In the genomic region with DNA sequence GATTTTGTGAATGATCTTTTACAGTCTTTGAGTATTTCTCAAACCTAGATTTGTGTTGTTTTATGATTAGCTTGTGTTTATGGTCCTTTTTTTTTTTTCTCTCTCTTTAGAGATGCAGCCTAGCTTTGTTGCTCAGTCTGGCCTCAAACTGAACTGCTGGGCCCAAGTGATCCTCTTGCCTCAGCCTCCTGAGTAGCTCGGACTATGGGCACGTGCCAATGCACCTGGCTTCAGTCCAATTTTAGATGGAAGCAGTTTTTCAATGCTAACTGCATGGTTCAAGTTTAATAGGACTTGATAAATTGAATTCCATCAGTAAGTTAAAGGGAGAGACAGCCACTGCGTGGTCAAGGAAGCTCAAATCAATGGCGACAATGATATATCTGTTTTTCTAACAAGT, we compare ENCODE assay signal across 3 cellular contexts.
TF ChIP-seq lines count a peak whose summit lies in the region.

No MANE protein-coding gene starts in this region.

TF ChIP-seq in A549, 52 proteins besides CTCF, POLR2A, EP300 and RAD21:
- TF ChIP-seq, protein P1, sequence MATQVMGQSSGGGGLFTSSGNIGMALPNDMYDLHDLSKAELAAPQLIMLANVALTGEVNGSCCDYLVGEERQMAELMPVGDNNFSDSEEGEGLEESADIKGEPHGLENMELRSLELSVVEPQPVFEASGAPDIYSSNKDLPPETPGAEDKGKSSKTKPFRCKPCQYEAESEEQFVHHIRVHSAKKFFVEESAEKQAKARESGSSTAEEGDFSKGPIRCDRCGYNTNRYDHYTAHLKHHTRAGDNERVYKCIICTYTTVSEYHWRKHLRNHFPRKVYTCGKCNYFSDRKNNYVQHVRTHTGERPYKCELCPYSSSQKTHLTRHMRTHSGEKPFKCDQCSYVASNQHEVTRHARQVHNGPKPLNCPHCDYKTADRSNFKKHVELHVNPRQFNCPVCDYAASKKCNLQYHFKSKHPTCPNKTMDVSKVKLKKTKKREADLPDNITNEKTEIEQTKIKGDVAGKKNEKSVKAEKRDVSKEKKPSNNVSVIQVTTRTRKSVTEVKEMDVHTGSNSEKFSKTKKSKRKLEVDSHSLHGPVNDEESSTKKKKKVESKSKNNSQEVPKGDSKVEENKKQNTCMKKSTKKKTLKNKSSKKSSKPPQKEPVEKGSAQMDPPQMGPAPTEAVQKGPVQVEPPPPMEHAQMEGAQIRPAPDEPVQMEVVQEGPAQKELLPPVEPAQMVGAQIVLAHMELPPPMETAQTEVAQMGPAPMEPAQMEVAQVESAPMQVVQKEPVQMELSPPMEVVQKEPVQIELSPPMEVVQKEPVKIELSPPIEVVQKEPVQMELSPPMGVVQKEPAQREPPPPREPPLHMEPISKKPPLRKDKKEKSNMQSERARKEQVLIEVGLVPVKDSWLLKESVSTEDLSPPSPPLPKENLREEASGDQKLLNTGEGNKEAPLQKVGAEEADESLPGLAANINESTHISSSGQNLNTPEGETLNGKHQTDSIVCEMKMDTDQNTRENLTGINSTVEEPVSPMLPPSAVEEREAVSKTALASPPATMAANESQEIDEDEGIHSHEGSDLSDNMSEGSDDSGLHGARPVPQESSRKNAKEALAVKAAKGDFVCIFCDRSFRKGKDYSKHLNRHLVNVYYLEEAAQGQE (IDR thresholded peaks at IDR 0.05): no peak
- TF ChIP-seq MAFK (IDR thresholded peaks at IDR 0.05; ENCODE audit: partially characterized antibody): no peak
TF ChIP-seq in A549: peak in this region for 0.

TF ChIP-seq in GM23338, 12 proteins besides CTCF, POLR2A, EP300 and RAD21 (continues in another document):
- TF ChIP-seq STAT1 (IDR thresholded peaks at IDR 0.05; ENCODE audit: unreplicated experiment) (no peak), POLR2AphosphoS5 (IDR thresholded peaks at IDR 0.05; ENCODE audit: low read depth) (no peak), ZNF331 (CRISPR knock-in tag; IDR thresholded peaks at IDR 0.05; ENCODE audit: low read depth) (no peak)
- TF ChIP-seq, protein P2, sequence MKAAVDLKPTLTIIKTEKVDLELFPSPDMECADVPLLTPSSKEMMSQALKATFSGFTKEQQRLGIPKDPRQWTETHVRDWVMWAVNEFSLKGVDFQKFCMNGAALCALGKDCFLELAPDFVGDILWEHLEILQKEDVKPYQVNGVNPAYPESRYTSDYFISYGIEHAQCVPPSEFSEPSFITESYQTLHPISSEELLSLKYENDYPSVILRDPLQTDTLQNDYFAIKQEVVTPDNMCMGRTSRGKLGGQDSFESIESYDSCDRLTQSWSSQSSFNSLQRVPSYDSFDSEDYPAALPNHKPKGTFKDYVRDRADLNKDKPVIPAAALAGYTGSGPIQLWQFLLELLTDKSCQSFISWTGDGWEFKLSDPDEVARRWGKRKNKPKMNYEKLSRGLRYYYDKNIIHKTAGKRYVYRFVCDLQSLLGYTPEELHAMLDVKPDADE (IDR thresholded peaks at IDR 0.05): no peak
- TF ChIP-seq, protein P3, sequence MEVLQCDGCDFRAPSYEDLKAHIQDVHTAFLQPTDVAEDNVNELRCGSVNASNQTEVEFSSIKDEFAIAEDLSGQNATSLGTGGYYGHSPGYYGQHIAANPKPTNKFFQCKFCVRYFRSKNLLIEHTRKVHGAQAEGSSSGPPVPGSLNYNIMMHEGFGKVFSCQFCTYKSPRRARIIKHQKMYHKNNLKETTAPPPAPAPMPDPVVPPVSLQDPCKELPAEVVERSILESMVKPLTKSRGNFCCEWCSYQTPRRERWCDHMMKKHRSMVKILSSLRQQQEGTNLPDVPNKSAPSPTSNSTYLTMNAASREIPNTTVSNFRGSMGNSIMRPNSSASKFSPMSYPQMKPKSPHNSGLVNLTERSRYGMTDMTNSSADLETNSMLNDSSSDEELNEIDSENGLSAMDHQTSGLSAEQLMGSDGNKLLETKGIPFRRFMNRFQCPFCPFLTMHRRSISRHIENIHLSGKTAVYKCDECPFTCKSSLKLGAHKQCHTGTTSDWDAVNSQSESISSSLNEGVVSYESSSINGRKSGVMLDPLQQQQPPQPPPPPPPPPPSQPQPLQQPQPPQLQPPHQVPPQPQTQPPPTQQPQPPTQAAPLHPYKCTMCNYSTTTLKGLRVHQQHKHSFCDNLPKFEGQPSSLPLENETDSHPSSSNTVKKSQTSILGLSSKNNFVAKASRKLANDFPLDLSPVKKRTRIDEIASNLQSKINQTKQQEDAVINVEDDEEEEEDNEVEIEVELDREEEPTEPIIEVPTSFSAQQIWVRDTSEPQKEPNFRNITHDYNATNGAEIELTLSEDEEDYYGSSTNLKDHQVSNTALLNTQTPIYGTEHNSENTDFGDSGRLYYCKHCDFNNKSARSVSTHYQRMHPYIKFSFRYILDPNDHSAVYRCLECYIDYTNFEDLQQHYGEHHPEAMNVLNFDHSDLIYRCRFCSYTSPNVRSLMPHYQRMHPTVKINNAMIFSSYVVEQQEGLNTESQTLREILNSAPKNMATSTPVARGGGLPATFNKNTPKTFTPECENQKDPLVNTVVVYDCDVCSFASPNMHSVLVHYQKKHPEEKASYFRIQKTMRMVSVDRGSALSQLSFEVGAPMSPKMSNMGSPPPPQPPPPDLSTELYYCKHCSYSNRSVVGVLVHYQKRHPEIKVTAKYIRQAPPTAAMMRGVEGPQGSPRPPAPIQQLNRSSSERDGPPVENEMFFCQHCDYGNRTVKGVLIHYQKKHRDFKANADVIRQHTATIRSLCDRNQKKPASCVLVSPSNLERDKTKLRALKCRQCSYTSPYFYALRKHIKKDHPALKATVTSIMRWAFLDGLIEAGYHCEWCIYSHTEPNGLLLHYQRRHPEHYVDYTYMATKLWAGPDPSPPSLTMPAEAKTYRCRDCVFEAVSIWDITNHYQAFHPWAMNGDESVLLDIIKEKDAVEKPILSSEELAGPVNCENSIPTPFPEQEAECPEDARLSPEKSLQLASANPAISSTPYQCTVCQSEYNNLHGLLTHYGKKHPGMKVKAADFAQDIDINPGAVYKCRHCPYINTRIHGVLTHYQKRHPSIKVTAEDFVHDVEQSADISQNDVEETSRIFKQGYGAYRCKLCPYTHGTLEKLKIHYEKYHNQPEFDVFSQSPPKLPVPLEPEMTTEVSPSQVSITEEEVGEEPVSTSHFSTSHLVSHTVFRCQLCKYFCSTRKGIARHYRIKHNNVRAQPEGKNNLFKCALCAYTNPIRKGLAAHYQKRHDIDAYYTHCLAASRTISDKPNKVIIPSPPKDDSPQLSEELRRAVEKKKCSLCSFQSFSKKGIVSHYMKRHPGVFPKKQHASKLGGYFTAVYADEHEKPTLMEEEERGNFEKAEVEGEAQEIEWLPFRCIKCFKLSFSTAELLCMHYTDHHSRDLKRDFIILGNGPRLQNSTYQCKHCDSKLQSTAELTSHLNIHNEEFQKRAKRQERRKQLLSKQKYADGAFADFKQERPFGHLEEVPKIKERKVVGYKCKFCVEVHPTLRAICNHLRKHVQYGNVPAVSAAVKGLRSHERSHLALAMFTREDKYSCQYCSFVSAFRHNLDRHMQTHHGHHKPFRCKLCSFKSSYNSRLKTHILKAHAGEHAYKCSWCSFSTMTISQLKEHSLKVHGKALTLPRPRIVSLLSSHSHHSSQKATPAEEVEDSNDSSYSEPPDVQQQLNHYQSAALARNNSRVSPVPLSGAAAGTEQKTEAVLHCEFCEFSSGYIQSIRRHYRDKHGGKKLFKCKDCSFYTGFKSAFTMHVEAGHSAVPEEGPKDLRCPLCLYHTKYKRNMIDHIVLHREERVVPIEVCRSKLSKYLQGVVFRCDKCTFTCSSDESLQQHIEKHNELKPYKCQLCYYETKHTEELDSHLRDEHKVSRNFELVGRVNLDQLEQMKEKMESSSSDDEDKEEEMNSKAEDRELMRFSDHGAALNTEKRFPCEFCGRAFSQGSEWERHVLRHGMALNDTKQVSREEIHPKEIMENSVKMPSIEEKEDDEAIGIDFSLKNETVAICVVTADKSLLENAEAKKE (CRISPR knock-in tag; IDR thresholded peaks at IDR 0.05): no peak

TF ChIP-seq in K562, 482 proteins besides CTCF, POLR2A, EP300 and RAD21:
- TF ChIP-seq NFIC (IDR thresholded peaks at IDR 0.05) (peak; percentile 43; the same call in 1 of the 2 replicates), RBM39 (optimal IDR thresholded peaks at IDR 0.05; ENCODE audit: low read depth, low read length) (no peak)
